ENCODE assay signal across 8 cellular contexts in genomic region chr16:20899503-20900298, GRCh38. TPM values are rescaled to one million over a fixed set of nuclear protein-coding genes. Genes with fewer than 3 reads are reported as not detected.
DNase-seq lines count a peak whose midpoint lies in the region; ATAC-seq, FAIRE-seq and TF ChIP-seq lines count a peak whose summit lies in the region.

No MANE protein-coding gene starts in this region.

- no peak for TF ChIP-seq CTCF in bronchial epithelial cell (IDR thresholded peaks at IDR 0.05; ENCODE audit: insufficient read depth, low read length, severe bottlenecking)
- no peak for TF ChIP-seq CTCF in lung (IDR thresholded peaks at IDR 0.05; ENCODE audit: control extremely low read depth, extremely low read depth)
- TF ChIP-seq CTCF in tibial nerve (IDR thresholded peaks at IDR 0.05) = no peak

- H3K27me3 ChIP-seq in bronchial epithelial cell (ENCODE audit: control insufficient read depth, insufficient read depth, low read length) = no peaks in the 10 kb centered on the region
- no peaks in the 10 kb centered on the region for H3K27me3 ChIP-seq in lung (ENCODE audit: control insufficient read depth, insufficient read depth)
- no peaks in the 10 kb centered on the region for H3K27me3 ChIP-seq in tibial nerve

- peak; percentile 46 for DNase-seq in NAMALWA (ENCODE audit: low spot score)
- no peak for DNase-seq in bronchial epithelial cell (ENCODE audit: low read depth)
- no peak for DNase-seq in lung (ENCODE audit: low spot score)
- peak in 1 of 2 donors; percentile 18 for DNase-seq in tibial nerve (ENCODE audit: low spot score in 2 of 2)
- DNase-seq in frontal cortex (ENCODE audit: low spot score in 2 of 2) = no peak
- no peak for DNase-seq in NK-92 (lab: John Stamatoyannopoulos, UW; ENCODE audit: unreplicated experiment)
- DNase-seq in ureter (ENCODE audit: low spot score) = no peak

- H3K9ac ChIP-seq in ES-I3 (ENCODE audit: low read depth, low read length) = peak overlapping the region; percentile 85

- FAIRE-seq in bronchial epithelial cell (lab: Jason Lieb, UNC) (no peak), frontal cortex (lab: Jason Lieb, UNC) (no peak)

- no peak for TF ChIP-seq EP300 in tibial nerve (IDR thresholded peaks at IDR 0.05)

- H3K27ac ChIP-seq in lung (ENCODE audit: low read depth in 1 of 2, low read length in 1 of 2) = peak overlapping the region; percentile 92 to 99
- H3K27ac ChIP-seq in tibial nerve = peak overlapping the region; percentile 91 to 100 (median 95)

- 0% methylated on average over 23 of the region's 23 CpGs for WGBS in lung, 2 donors
- WGBS in tibial nerve, 2 donors = 0 to 1% methylated on average over 23 of the region's 23 CpGs

- peaks cover 3% of the 10 kb centered on the region; the same call in 1 of the 2 replicates for H3K36me3 ChIP-seq in ES-I3 (ENCODE audit: insufficient read depth, low read length)
- peaks cover 2% of the 10 kb centered on the region for H3K36me3 ChIP-seq in bronchial epithelial cell (ENCODE audit: control insufficient read depth, insufficient read depth, low read length)
- H3K36me3 ChIP-seq in lung (ENCODE audit: control insufficient read depth in 2 of 2, insufficient read depth in 2 of 2, low read length in 2 of 2) = peaks cover 4 to 8% of the 10 kb centered on the region in 2 donors
- peaks cover 0 to 13% (median 0%) of the 10 kb centered on the region in 3 donors for H3K36me3 ChIP-seq in tibial nerve

- H3K4me1 ChIP-seq in ES-I3 (ENCODE audit: insufficient read depth, low read length) (peaks cover 5% of the 10 kb centered on the region; the same call in 1 of the 2 replicates), lung (ENCODE audit: control insufficient read depth in 2 of 2, insufficient read depth in 2 of 2, low read length in 2 of 2) (peaks cover 12 to 34% of the 10 kb centered on the region in 2 donors), tibial nerve (peaks cover 0 to 79% (median 44%) of the 10 kb centered on the region in 4 donors)

- TF ChIP-seq POLR2A in tibial nerve (IDR thresholded peaks at IDR 0.05) = peak in 1 of 2 donors; percentile 8

- H3K9me3 ChIP-seq in ES-I3 (ENCODE audit: control insufficient read depth, insufficient read depth, low read length) (no peaks in the 10 kb centered on the region), lung (ENCODE audit: control insufficient read depth in 2 of 2, insufficient read depth in 1 of 2, low read length in 1 of 2) (no peaks in the 10 kb centered on the region), tibial nerve (no peaks in the 10 kb centered on the region)

- H3K4me3 ChIP-seq in bronchial epithelial cell (ENCODE audit: low read depth, low read length) = peak overlapping the region; percentile 78
- peak overlapping the region; percentile 96 for H3K4me3 ChIP-seq in lung
- peak overlapping the region; percentile 55 to 88 (median 74) for H3K4me3 ChIP-seq in tibial nerve

- ATAC-seq in lung (ENCODE audit: insufficient read depth, low FRiP score) = no peak

RNA-seq across cellular contexts. Expression of gene DCUN1D3, which starts 0.5 kb away (rescaled TPM):
- 14.0 and 17.8 TPM in 2 replicates for total RNA-seq in bronchial epithelial cell
- 10 to 100 TPM; 12.2 to 27.8 TPM for total RNA-seq in lung
- polyA plus RNA-seq in lung = 1 to 10 TPM; 6.1 to 6.6 TPM
- total RNA-seq in tibial nerve = 10 to 100 TPM; 28.8 to 37.5 (median 29.3) TPM
- 18.8 TPM for total RNA-seq in frontal cortex
- total RNA-seq in ureter = 17.4 TPM

RNA-seq across cellular contexts. Expression of gene LYRM1, which starts 0.9 kb away (rescaled TPM):
- total RNA-seq in bronchial epithelial cell (40.8 and 47.9 TPM in 2 replicates), lung (10 to 100 TPM; 27.8 to 29.8 TPM), tibial nerve (10 to 100 TPM; 30.6 to 67.3 (median 39.4) TPM), frontal cortex (53.0 TPM), ureter (40.3 TPM)
- 10 to 100 TPM; 32.5 to 50.5 TPM for polyA plus RNA-seq in lung
